ENCODE assay signal across 8 cellular contexts in genomic region chr20:19828233-19828632, GRCh38.
DNase-seq lines count a peak whose midpoint lies in the region; ATAC-seq and TF ChIP-seq lines count a peak whose summit lies in the region.

No MANE protein-coding gene starts in this region.

- no peaks in the 10 kb centered on the region for H3K9me3 ChIP-seq in lower lobe of right lung

- H3K36me3 ChIP-seq in lower lobe of right lung: no peaks in the 10 kb centered on the region

- DNase-seq in activated naive CD4-positive, alpha-beta T cell treated with Interleukin-2 at 50 U/mL for 16 hours: peak; percentile 30
- DNase-seq in activated naive CD4-positive, alpha-beta T cell treated with anti-CD3 and anti-CD28 coated beads, Interleukin-2, amount 50 U/mL, for 16 hours: no peak
- peak; percentile 57 for DNase-seq in H4 (ENCODE audit: low spot score)
- peak; percentile 98 for DNase-seq in LHCN-M2 (ENCODE audit: low read depth)
- peak; percentile 37 to 42 for DNase-seq in activated T-cell treated with anti-CD3 and anti-CD28 coated beads, Interleukin-2, amount 50 U/mL, for 72 hours
- DNase-seq in lower lobe of right lung: no peak
- no peak for DNase-seq in SK-N-DZ (ENCODE audit: low spot score)
- DNase-seq in NCI-H524 (lab: John Stamatoyannopoulos, UW): no peak

- no peaks in the 10 kb centered on the region for H3K36me3 Mint-ChIP-seq in activated T-cell treated with anti-CD3 and anti-CD28 coated beads, Interleukin-2, amount 50 U/mL, for 72 hours (ENCODE audit: insufficient read depth in 2 of 2)

- no peak overlapping the region for H3K27ac Mint-ChIP-seq in activated T-cell treated with anti-CD3 and anti-CD28 coated beads, Interleukin-2, amount 50 U/mL, for 72 hours

- H3K4me1 Mint-ChIP-seq in activated T-cell treated with anti-CD3 and anti-CD28 coated beads, Interleukin-2, amount 50 U/mL, for 72 hours (ENCODE audit: low read depth): peaks cover 23% of the 10 kb centered on the region

- peaks cover 21% of the 10 kb centered on the region for H3K4me1 ChIP-seq in lower lobe of right lung

- ATAC-seq in activated T-cell treated with anti-CD3 and anti-CD28 coated beads, Interleukin-2, amount 50 U/mL, for 72 hours (replicated peaks in 1 of 2): peak; percentile 90 to 97
- ATAC-seq in lower lobe of right lung: peak; percentile 54 to 59

- H3K4me3 ChIP-seq in lower lobe of right lung: no peak overlapping the region

- peaks cover 12% of the 10 kb centered on the region for H3K27me3 Mint-ChIP-seq in activated T-cell treated with anti-CD3 and anti-CD28 coated beads, Interleukin-2, amount 50 U/mL, for 72 hours (ENCODE audit: low read depth)

- H3K4me3 Mint-ChIP-seq in activated T-cell treated with anti-CD3 and anti-CD28 coated beads, Interleukin-2, amount 50 U/mL, for 72 hours: peak overlapping the region in 1 of 2 donors; percentile 14

- intact Hi-C loops in lower lobe of right lung (cut with DNase I): no loop called here

- H3K9me3 Mint-ChIP-seq in activated T-cell treated with anti-CD3 and anti-CD28 coated beads, Interleukin-2, amount 50 U/mL, for 72 hours: no peaks in the 10 kb centered on the region

- H3K27ac ChIP-seq in lower lobe of right lung: no peak overlapping the region

- H3K27me3 ChIP-seq in lower lobe of right lung (ENCODE audit: low read depth): no peaks in the 10 kb centered on the region

- peak; percentile 16 for TF ChIP-seq CTCF in lower lobe of right lung (IDR thresholded peaks at IDR 0.05)

Comparison
In these comparisons a context has a peak if more than half of its experiments do, and no peak if none do; other contexts are left out.
1. DNase-seq: peak in activated naive CD4-positive, alpha-beta T cell treated with Interleukin-2 at 50 U/mL for 16 hours (single experiment), H4 (single experiment), LHCN-M2 (single experiment) and activated T-cell treated with anti-CD3 and anti-CD28 coated beads, Interleukin-2, amount 50 U/mL, for 72 hours (2 of 2); none in activated naive CD4-positive, alpha-beta T cell treated with anti-CD3 and anti-CD28 coated beads, Interleukin-2, amount 50 U/mL, for 16 hours (single experiment), lower lobe of right lung (single experiment), SK-N-DZ (single experiment) and NCI-H524 (0 of 2).